In the genomic region with DNA sequence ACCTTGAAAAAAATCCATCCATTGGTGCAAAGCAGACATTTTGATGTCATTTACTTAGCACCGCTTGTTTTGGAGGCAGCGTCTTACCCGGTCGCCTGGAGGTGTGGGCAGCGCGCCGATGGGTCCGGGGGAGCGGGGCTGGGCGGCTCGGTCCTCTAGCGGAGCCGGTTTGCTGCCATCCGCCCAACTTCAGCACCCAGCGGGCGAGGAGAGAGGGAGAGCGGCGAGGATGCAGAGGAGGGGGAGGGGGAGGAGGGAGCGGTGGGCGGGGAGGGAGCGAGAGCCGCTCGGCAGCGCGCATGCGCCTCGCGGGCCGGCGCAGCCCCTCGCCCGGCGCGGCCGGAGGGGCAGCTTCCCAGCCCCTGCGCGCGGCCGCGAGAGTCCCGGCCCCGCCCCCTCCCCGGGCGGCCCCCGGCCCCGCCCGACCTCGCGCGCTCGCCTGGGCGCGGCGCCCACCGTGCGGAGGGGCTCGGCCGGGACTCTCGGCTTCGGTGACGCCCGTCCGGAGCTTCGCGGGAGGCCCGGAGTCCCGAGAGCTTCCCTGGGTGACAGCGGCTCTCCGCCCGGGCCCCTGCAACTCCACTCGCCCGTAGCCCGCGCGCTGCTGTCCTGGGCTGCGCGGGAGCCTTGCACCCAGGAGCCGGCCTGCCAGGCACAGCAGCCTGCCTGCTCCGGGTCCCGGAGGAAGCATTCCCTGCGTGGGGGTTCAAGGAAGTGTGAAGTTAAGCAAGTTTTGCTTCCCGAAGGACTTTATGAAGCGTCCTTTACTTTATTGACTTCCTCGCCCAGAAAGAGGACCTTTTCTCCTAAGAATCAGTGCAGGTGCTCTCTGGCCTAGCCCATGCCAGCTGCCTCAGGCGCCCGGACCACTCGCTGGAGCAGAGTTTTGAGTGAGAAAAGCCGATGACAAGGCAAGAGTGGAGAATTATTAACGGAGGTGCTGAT, we compare ENCODE assay signal across 8 cellular contexts. TPM values are rescaled to one million over a fixed set of nuclear protein-coding genes. Genes with fewer than 3 reads are reported as not detected.
DNase-seq lines count a peak whose midpoint lies in the region; ATAC-seq, FAIRE-seq and TF ChIP-seq lines count a peak whose summit lies in the region.

A gene with protein sequence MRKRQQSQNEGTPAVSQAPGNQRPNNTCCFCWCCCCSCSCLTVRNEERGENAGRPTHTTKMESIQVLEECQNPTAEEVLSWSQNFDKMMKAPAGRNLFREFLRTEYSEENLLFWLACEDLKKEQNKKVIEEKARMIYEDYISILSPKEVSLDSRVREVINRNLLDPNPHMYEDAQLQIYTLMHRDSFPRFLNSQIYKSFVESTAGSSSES (minus strand): TSS at position 246 of the 945 bp plus-strand sequence. CDS start 87,264 bp downstream, outside the sequence.

- H3K27ac ChIP-seq in HL-60 (replicated peaks), result no peak within 1 kb of the TSS

- H3K4me3 ChIP-seq in HL-60 (replicated peaks; ENCODE audit: insufficient read depth, low read length), result peak within 1 kb of the TSS; percentile 54
- H3K4me3 ChIP-seq in bronchial epithelial cell (ENCODE audit: low read depth, low read length), result peak within 1 kb of the TSS; percentile 50
- peak within 1 kb of the TSS; percentile 88 for H3K4me3 ChIP-seq in skeletal muscle cell (ENCODE audit: low read depth, low read length)

- ATAC-seq in GM19467 (IDR thresholded peaks at IDR 0.05; ENCODE audit: unreplicated experiment), result peak; percentile 53

- H3K27me3 ChIP-seq in HL-60 (ENCODE audit: insufficient read depth, poor library complexity, severe bottlenecking), result peaks cover 47% of the 10 kb centered on the region
- H3K27me3 ChIP-seq in bronchial epithelial cell (ENCODE audit: control insufficient read depth, insufficient read depth, low read length), result no peaks in the 10 kb centered on the region

- no peak for FAIRE-seq in bronchial epithelial cell (lab: Jason Lieb, UNC)

- TF ChIP-seq CTCF in HL-60 (IDR thresholded peaks at IDR 0.05; ENCODE audit: insufficient read depth, low read length), result no peak
- TF ChIP-seq CTCF in bronchial epithelial cell (IDR thresholded peaks at IDR 0.05; ENCODE audit: insufficient read depth, low read length, severe bottlenecking), result no peak

- H3K36me3 ChIP-seq in bronchial epithelial cell (ENCODE audit: control insufficient read depth, insufficient read depth, low read length), result no peaks in the 10 kb centered on the region

- peak; percentile 69 for DNase-seq in COLO829 (ENCODE audit: low spot score)
- DNase-seq in HL-60 (ENCODE audit: low read depth in 1 of 2, low spot score in 1 of 2), result peak in 1 of 2 experiments; percentile 10
- peak; percentile 48 for DNase-seq in SHP77 treated with DMSO at 0.1 percent for 48 hours (lab: John Stamatoyannopoulos, UW)
- no peak for DNase-seq in bronchial epithelial cell (ENCODE audit: low read depth)
- peak; percentile 97 for DNase-seq in iPS-NIHi7 (ENCODE audit: extremely low spot score)
- DNase-seq in skeletal muscle cell (ENCODE audit: low read depth), result peak; percentile 52
- DNase-seq in MV-4-11 (lab: John Stamatoyannopoulos, UW), result no peak

RNA-seq across cellular contexts. Expression of the gene that starts here (rescaled TPM):
- 2.9 and 4.7 TPM in 2 replicates for total RNA-seq in bronchial epithelial cell

Comparison
In these comparisons a context has a peak if more than half of its experiments do, and no peak if none do; other contexts are left out.
1. DNase-seq: peak in COLO829 (single experiment), SHP77 treated with DMSO at 0.1 percent for 48 hours (single experiment), iPS-NIHi7 (single experiment) and skeletal muscle cell (single experiment); none in bronchial epithelial cell (single experiment) and MV-4-11 (single experiment).
2. Peak in every context shown above with its lines, with median percentiles within 50 percentile points of each other: H3K4me3 ChIP-seq.